ENCODE assay signal across 1 cellular context in genomic region chr7:50729962-50730361, GRCh38.
TF ChIP-seq lines count a peak whose summit lies in the region.

No MANE protein-coding gene starts in this region.

TF ChIP-seq in HepG2, 621 proteins besides CTCF, POLR2A, EP300 and RAD21 (continued from another document):
- TF ChIP-seq AFF4 (CRISPR knock-in tag; IDR thresholded peaks at IDR 0.05) (no peak), ZBTB46 (CRISPR knock-in tag; IDR thresholded peaks at IDR 0.05; ENCODE audit: borderline replicate concordance) (no peak), TMF1 (CRISPR knock-in tag; IDR thresholded peaks at IDR 0.05; ENCODE audit: low read depth) (no peak), NFE2L2 (IDR thresholded peaks at IDR 0.05; ENCODE audit: low read length) (no peak), FOSL1 (CRISPR knock-in tag; IDR thresholded peaks at IDR 0.05; ENCODE audit: borderline replicate concordance) (no peak)
